Comparison of ENCODE assay signal across 26 cellular contexts in the genomic region with DNA sequence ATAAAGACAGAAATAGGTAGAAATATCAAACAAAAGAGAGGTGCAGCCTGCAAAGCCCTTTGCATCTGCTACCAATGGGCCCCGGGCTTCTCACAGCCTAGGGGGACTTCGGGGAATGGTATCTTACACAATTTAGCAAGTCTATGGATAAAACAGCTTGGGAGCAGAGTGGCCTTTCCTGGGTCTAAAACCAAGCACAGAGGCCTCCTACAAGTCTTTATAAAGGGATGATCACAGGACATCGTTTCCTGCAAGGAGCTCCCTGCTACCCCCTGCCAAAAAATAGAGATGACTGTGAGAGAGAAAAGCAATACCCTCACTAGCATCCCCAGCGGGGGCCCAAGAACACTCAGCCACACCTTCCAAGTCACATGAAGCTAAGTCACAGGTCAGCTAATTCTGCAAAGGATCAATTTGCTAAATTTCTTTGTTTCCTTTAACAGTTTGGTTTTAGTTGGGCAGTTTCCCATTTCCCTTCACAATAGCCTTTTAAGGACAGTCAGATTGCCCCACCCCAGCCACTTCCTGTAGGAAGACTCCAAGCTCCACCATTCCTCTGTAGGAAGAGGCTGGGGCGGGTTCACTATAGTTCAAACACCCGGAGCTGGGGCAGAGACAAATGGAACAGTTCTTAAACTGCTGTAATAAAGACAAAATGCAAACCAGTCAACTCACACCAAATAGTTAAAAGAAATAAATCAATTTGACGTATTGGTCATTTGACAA.
"Had no signal": no experiment of that assay in that cellular context is flagged by ENCODE, and none has a peak within 500 bp of the region (broad histone marks: within the 10 kb centered on the region; RNA-seq: fewer than 3 reads in every experiment).

No MANE protein-coding gene starts in this region.

- ATAC-seq: activated CD8-positive, alpha-beta T cell treated with anti-CD3 and anti-CD28 coated beads, Interleukin-2, amount 10 ng/mL, durations not matched to agents 7 days and 5 days; body of pancreas; Panc1 had no signal

- H3K4me3 ChIP-seq: adrenal gland, body of pancreas, breast epithelium, MG63, SJCRH30 had no signal

- H3K27me3 ChIP-seq: adrenal gland, body of pancreas, breast epithelium, MG63, SJCRH30 had no signal

- H3K9me3 ChIP-seq: adrenal gland, body of pancreas, breast epithelium, MG63, SJCRH30, SK-N-SH had no signal

- H3K27ac ChIP-seq: adrenal gland, body of pancreas, breast epithelium, SJCRH30, VCaP had no signal

- H3K9ac ChIP-seq: SK-N-SH had no signal

- H3K4me1 ChIP-seq: adrenal gland, body of pancreas, breast epithelium, SJCRH30 had no signal

- DNase-seq: activated CD4-positive, alpha-beta T cell treated with anti-CD3 and anti-CD28 coated beads, Interleukin-2, amount 10 ng/mL, durations not matched to agents 7 days and 5 days; activated CD4-positive, alpha-beta T cell treated with anti-CD3 and anti-CD28 coated beads, Interleukin-2, amount 50 U/mL, for 48 hours; activated CD8-positive, alpha-beta T cell treated with anti-CD3 and anti-CD28 coated beads, Interleukin-2, amount 10 ng/mL, durations not matched to agents 7 days and 5 days; activated gamma-delta T cell; activated naive CD4-positive, alpha-beta T cell treated with Interleukin-2 at 50 U/mL for 16 hours; activated T-cell treated with anti-CD3 and anti-CD28 coated beads, Interleukin-2, amount 50 U/mL, for 24 hours; adrenal gland; body of pancreas; Karpas-422; MG63; NCI-H1048; NCI-H1105 treated with DMSO at 0.1 percent for 48 hours; NCI-H1436; NCI-H1694; NCI-H1930; NCI-H2081 treated with DMSO at 0.1 percent for 48 hours; NCI-H226; NCI-H446 treated with DMSO at 0.1 percent for 48 hours; NCI-H524; SHP77; SJCRH30; SK-N-SH had no signal

- H3K36me3 ChIP-seq: adrenal gland, breast epithelium, MG63, SJCRH30 had no signal

- FAIRE-seq: astrocyte had no signal

- H3K4me2 ChIP-seq: SK-N-SH had no signal
